In the genomic region with DNA sequence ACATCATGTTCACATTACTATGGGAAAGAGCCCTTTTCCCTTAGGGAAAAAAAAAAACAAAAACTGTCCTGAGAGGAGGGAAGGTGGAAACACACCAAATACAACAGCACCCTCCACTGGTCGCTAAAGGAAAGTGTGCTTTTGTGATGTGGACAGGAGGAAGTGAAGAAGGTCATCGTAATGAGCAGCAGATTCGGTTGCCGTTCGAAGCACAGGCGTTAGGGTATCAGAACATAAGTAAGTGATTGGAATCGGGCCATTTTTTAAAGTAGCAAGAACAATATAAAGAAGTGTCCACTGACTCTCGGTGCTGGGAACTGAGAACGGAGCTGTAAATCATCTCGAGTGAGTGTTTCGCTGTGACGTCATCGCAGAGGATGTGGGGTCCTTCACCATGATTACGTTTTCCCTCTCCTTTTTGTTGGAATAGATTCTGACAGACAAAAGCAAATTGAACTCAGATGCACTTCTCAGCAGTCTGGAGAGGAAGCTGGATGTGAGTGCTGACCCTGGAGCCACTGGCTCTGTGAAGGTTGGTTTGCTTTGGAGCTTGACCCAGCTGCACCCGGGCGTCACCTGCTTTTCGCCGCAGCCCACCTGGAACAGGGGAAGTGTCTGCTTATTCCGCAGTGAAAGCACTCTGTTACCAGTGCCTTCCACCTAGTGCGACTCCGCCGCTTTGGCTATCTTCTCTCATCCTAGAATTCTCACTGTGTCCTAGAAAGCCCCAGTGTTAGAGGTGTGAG, we compare ENCODE assay signal across 8 cellular contexts.
DNase-seq lines count a peak whose midpoint lies in the region; ATAC-seq and TF ChIP-seq lines count a peak whose summit lies in the region.

No MANE protein-coding gene starts in this region.

- H3K36me3 Mint-ChIP-seq in HFFc6 (ENCODE audit: low read depth), result no peaks in the 10 kb centered on the region

- H3K27ac ChIP-seq in gastrocnemius medialis, result no peak overlapping the region

- H3K4me3 ChIP-seq in gastrocnemius medialis, result no peak overlapping the region

- peak; percentile 93 for TF ChIP-seq CTCF in HFFc6 (IDR thresholded peaks at IDR 0.05)
- TF ChIP-seq CTCF in gastrocnemius medialis (IDR thresholded peaks at IDR 0.05 in 4 of 5, conservative IDR thresholded peaks at IDR 0.05 in 1 of 5), result peak in 4 of 5 experiments; percentile 9 to 54 (median 36)

- no peaks in the 10 kb centered on the region for H3K27me3 ChIP-seq in gastrocnemius medialis

- no peaks in the 10 kb centered on the region for H3K36me3 ChIP-seq in gastrocnemius medialis

- H3K27ac Mint-ChIP-seq in HFFc6, result peak overlapping the region; percentile 25

- H3K27me3 Mint-ChIP-seq in HFFc6 (ENCODE audit: insufficient read depth), result peaks cover 18% of the 10 kb centered on the region

- peak in 1 of 2 donors; percentile 33 for ATAC-seq in gastrocnemius medialis
- ATAC-seq in GM21825 (IDR thresholded peaks at IDR 0.05; ENCODE audit: unreplicated experiment), result no peak
- no peak for ATAC-seq in GM18867 (IDR thresholded peaks at IDR 0.05; ENCODE audit: unreplicated experiment)

- DNase-seq in DMS114 treated with DMSO at 0.1 percent for 48 hours (lab: John Stamatoyannopoulos, UW; ENCODE audit: unreplicated experiment) (peak; percentile 82), HFFc6 (peak; percentile 58), NCI-H774 (lab: John Stamatoyannopoulos, UW) (peak; percentile 78), amniotic stem cell (lab: John Stamatoyannopoulos, UW) (peak; percentile 65), iPS DF 4.7 (ENCODE audit: extremely low read depth, low spot score) (peak; percentile 74), gastrocnemius medialis (no peak)

- TF ChIP-seq POLR2A in gastrocnemius medialis (IDR thresholded peaks at IDR 0.05), result no peak

- in situ Hi-C loops in gastrocnemius medialis (cut with MboI; ENCODE audit: low sequenced_read_pairs in 4 of 4), result no loop called here

- H3K9me3 Mint-ChIP-seq in HFFc6, result no peaks in the 10 kb centered on the region

- intact Hi-C loops in gastrocnemius medialis (cut with DNase I; ENCODE audit: low total_unique reads), result loop anchor here (10.0 kb wide), 1 partner anchor 186 kb away; no protein-coding TSS in a partner anchor

- H3K4me3 Mint-ChIP-seq in HFFc6, result peak overlapping the region; percentile 83

- peaks cover 22% of the 10 kb centered on the region for H3K4me1 Mint-ChIP-seq in HFFc6 (ENCODE audit: low read depth)

- H3K9me3 ChIP-seq in gastrocnemius medialis, result no peaks in the 10 kb centered on the region

- peaks cover 4 to 7% of the 10 kb centered on the region in 2 donors for H3K4me1 ChIP-seq in gastrocnemius medialis

Comparison
In these comparisons a context has a peak if more than half of its experiments do, and no peak if none do; other contexts are left out.
1. DNase-seq: peak in DMS114 treated with DMSO at 0.1 percent for 48 hours (single experiment), HFFc6 (single experiment), NCI-H774 (single experiment), amniotic stem cell (single experiment) and iPS DF 4.7 (single experiment); none in gastrocnemius medialis (0 of 2).